ENCODE assay signal across 8 cellular contexts in the genomic region with DNA sequence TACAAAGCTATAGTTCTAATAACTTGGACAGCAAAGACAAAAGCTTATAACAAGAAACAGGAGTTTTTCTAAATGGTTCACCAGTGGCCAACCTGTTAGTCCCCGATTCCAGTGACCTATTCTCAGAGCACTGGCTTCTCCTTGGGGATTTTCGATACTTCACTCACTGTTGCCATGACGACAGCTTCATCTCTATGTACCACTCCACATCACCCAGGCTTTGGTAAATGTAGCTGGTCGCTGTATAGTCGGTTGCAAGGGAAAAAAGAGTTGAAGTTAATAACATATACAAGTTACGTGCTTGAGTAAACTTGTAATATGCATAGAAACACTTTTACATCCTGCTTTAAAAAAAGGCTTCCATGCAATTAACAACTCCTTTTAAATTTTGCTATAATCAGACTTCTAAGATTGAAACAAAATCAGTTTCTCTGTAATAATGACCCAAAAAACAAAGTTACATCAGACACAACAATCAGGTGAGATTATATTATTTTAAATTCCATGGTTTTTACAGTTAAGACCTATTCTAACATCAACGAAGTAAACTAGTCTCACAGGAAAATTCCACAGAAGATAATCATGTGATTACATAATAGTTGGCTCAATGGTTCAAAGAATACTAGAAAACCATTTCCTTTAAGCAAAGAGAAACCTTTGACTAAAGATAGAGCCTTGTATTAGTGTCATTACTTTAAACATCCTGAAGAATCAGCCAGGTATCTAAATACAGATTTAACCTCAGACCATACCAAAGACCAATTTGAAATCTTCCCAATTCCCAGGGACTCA. TPM values are rescaled to one million over a fixed set of nuclear protein-coding genes. Genes with fewer than 3 reads are reported as not detected.
DNase-seq lines count a peak whose midpoint lies in the region; ATAC-seq, FAIRE-seq and TF ChIP-seq lines count a peak whose summit lies in the region.

No MANE protein-coding gene starts in this region.

- peak overlapping the region; percentile 68 for H3K4me3 ChIP-seq in AG09309 (ENCODE audit: control insufficient read depth, low read depth, low read length)
- H3K4me3 ChIP-seq in GM23338 = peak overlapping the region; percentile 71; the same call in 1 of the 2 replicates
- peak overlapping the region; percentile 94 to 99 (median 98); a peak in 5 of 6 replicates for H3K4me3 ChIP-seq in HepG2 (replicated peaks in 1 of 3; ENCODE audit: insufficient read depth in 1 of 3, low read depth in 2 of 3, low read length in 3 of 3)
- H3K4me3 ChIP-seq in SJCRH30 = no peak overlapping the region

- H3K27ac Mint-ChIP-seq in GM23338 = no peak overlapping the region
- H3K27ac Mint-ChIP-seq in activated naive CD8-positive, alpha-beta T cell = peak overlapping the region; percentile 99

- no peaks in the 10 kb centered on the region for H3F3A ChIP-seq in GM23338 (replicated peaks; ENCODE audit: low read depth)

- TF ChIP-seq RAD21 in HepG2 (CRISPR knock-in tag; IDR thresholded peaks at IDR 0.05) = no peak

- H3K9ac ChIP-seq in HepG2 (ENCODE audit: insufficient read depth, low read depth, low read length) = no peak overlapping the region

- POLR2A ChIA-PET in HepG2 (lab: Yijun Ruan, JAX) = interaction anchor here (1.9 to 4.2 kb wide), 2 partner anchors 9 to 18 kb away, joined by 6 to 27 read pairs; no protein-coding TSS in a partner anchor

- peak overlapping the region; percentile 99 for H3K4me3 Mint-ChIP-seq in GM23338
- H3K4me3 Mint-ChIP-seq in activated naive CD8-positive, alpha-beta T cell = peak overlapping the region; percentile 94

- 64% methylated on average over 7 of the region's 7 CpGs for WGBS in HepG2 (ENCODE audit: low lambda C conversion rate)

- DNase-seq in AG09309 (ENCODE audit: low read depth) (no peak), GM23338 (ENCODE audit: low spot score) (peak; percentile 55), HepG2 (ENCODE audit: low spot score) (peak; percentile 15), SJCRH30 (no peak)

- intact Hi-C loops in HepG2 (cut with micrococcal nuclease; ENCODE audit: unreplicated experiment) = no loop called here

- in situ Hi-C loops in HepG2 (cut with HindIII; ENCODE audit: extremely low pct_ligation_motif_present, low pct_unique_long_range_greater_than_20kb) = no loop called here

- TF ChIP-seq POLR2A in HepG2 (IDR thresholded peaks at IDR 0.05; ENCODE audit: insufficient read depth in 1 of 2, low read depth in 2 of 2, low read length in 2 of 2) = no peak

- H3K27me3 Mint-ChIP-seq in GM23338 (ENCODE audit: insufficient read depth, low read depth, poor library complexity) = peaks cover 10% of the 10 kb centered on the region
- H3K27me3 Mint-ChIP-seq in activated naive CD8-positive, alpha-beta T cell = no peaks in the 10 kb centered on the region

- no peaks in the 10 kb centered on the region for H3K27me3 ChIP-seq in GM23338 (ENCODE audit: insufficient read depth)
- no peaks in the 10 kb centered on the region for H3K27me3 ChIP-seq in HepG2 (ENCODE audit: control insufficient read depth in 1 of 2, insufficient read depth in 2 of 2, low read length in 2 of 2)
- H3K27me3 ChIP-seq in SJCRH30 = no peaks in the 10 kb centered on the region

- peaks cover 81% of the 10 kb centered on the region for H3K79me2 ChIP-seq in GM23338 (replicated peaks; ENCODE audit: insufficient read depth)
- H3K79me2 ChIP-seq in HepG2 (ENCODE audit: insufficient read depth, low read length) = peaks cover 72% of the 10 kb centered on the region

- H2AFZ ChIP-seq in GM23338 (no peak overlapping the region), HepG2 (ENCODE audit: low read length) (no peak overlapping the region)

- CTCF ChIA-PET in HepG2 (lab: Yijun Ruan, JAX; ENCODE audit: low intra/inter-chr PET ratio, low total read pairs) = no interaction called here

- peaks cover 67% of the 10 kb centered on the region for H3K36me3 ChIP-seq in GM23338 (ENCODE audit: insufficient read depth)
- peaks cover 2 to 61% of the 10 kb centered on the region in 2 experiments for H3K36me3 ChIP-seq in HepG2 (replicated peaks in 1 of 2; ENCODE audit: control insufficient read depth in 1 of 2, insufficient read depth in 2 of 2, low read length in 2 of 2)
- peaks cover 72% of the 10 kb centered on the region for H3K36me3 ChIP-seq in SJCRH30

- H3K4me1 Mint-ChIP-seq in GM23338 = peaks cover 40% of the 10 kb centered on the region
- peaks cover 72% of the 10 kb centered on the region for H3K4me1 Mint-ChIP-seq in activated naive CD8-positive, alpha-beta T cell (ENCODE audit: low read depth)

- no peak overlapping the region for H3K27ac ChIP-seq in GM23338 (ENCODE audit: low read depth)
- H3K27ac ChIP-seq in HepG2 (ENCODE audit: extremely low read length, insufficient read depth, low read length) = no peak overlapping the region
- no peak overlapping the region for H3K27ac ChIP-seq in SJCRH30

- H4K20me1 ChIP-seq in GM23338 (replicated peaks; ENCODE audit: insufficient read depth) = peaks cover 55% of the 10 kb centered on the region
- peaks cover 61% of the 10 kb centered on the region for H4K20me1 ChIP-seq in HepG2 (ENCODE audit: insufficient read depth, low read length)

- TF ChIP-seq CTCF in AG09309 (IDR thresholded peaks at IDR 0.05; ENCODE audit: control insufficient read depth, insufficient read depth, low read depth, low read length, missing control alignments) (no peak), GM23338 (conservative IDR thresholded peaks at IDR 0.05; ENCODE audit: low read depth in 2 of 2) (no peak), HepG2 (CRISPR knock-in tag; IDR thresholded peaks at IDR 0.05) (no peak)

- H3K9me3 ChIP-seq in HepG2 (ENCODE audit: low read length) (no peaks in the 10 kb centered on the region), SJCRH30 (replicated peaks) (no peaks in the 10 kb centered on the region)

- H3K9me2 ChIP-seq in GM23338 (ENCODE audit: insufficient read depth) = no peaks in the 10 kb centered on the region

- no peaks in the 10 kb centered on the region for H3K9me3 Mint-ChIP-seq in GM23338
- no peaks in the 10 kb centered on the region for H3K9me3 Mint-ChIP-seq in activated naive CD8-positive, alpha-beta T cell (ENCODE audit: low read depth)

- H3K4me1 ChIP-seq in GM23338 (ENCODE audit: insufficient read depth) (peaks cover 34% of the 10 kb centered on the region), HepG2 (ENCODE audit: insufficient read depth, low read length) (peaks cover 67% of the 10 kb centered on the region), SJCRH30 (peaks cover 9% of the 10 kb centered on the region; the same call in 1 of the 2 replicates)

- peaks cover 73% of the 10 kb centered on the region for H3K36me3 Mint-ChIP-seq in GM23338 (ENCODE audit: low read depth)
- peaks cover 34% of the 10 kb centered on the region for H3K36me3 Mint-ChIP-seq in activated naive CD8-positive, alpha-beta T cell

- no TSS peak for BruUV-seq in HepG2 (replicated peaks; lab: Mats Ljungman, UMichigan)

- no peak for ATAC-seq in GM23338
- ATAC-seq in HepG2 = no peak
- ATAC-seq in esophagus mucosa = no peak
- ATAC-seq in GM18511 (IDR thresholded peaks at IDR 0.05; ENCODE audit: unreplicated experiment) = no peak
- no peak for ATAC-seq in GM21737 (IDR thresholded peaks at IDR 0.05; ENCODE audit: unreplicated experiment)

- FAIRE-seq in HepG2 (lab: Jason Lieb, UNC) = no peak

- peak overlapping the region; percentile 92 for H3K4me2 ChIP-seq in GM23338
- peak overlapping the region; percentile 85 for H3K4me2 ChIP-seq in HepG2 (ENCODE audit: low read depth, low read length)

- TF ChIP-seq EP300 in HepG2 (IDR thresholded peaks at IDR 0.05; ENCODE audit: low read depth in 2 of 2, low read length in 2 of 2) (no peak), HepG2 (CRISPR knock-in tag; IDR thresholded peaks at IDR 0.05; ENCODE audit: borderline replicate concordance) (no peak)

TF ChIP-seq in GM23338, 12 proteins besides CTCF, POLR2A, EP300 and RAD21 (continues in another document):
- TF ChIP-seq ZNF114 (CRISPR knock-in tag; IDR thresholded peaks at IDR 0.05) = no peak
- no peak for TF ChIP-seq CREB1 (CRISPR knock-in tag; IDR thresholded peaks at IDR 0.05; ENCODE audit: low read depth)

TF ChIP-seq in HepG2, 621 proteins besides CTCF, POLR2A, EP300 and RAD21 (continues in another document):
- TF ChIP-seq, protein P1, sequence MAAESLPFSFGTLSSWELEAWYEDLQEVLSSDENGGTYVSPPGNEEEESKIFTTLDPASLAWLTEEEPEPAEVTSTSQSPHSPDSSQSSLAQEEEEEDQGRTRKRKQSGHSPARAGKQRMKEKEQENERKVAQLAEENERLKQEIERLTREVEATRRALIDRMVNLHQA (CRISPR knock-in tag; IDR thresholded peaks at IDR 0.05) = no peak
- TF ChIP-seq RFX1 (IDR thresholded peaks at IDR 0.05) (peak; percentile 70), GTF3A (CRISPR knock-in tag; conservative IDR thresholded peaks at IDR 0.05) (no peak), AGO2 (optimal IDR thresholded peaks at IDR 0.05; ENCODE audit: low read depth, low read length) (peak; percentile 23)

RNA-seq across cellular contexts. Expression of a gene that starts 2.9 kb away (rescaled TPM):
- total RNA-seq in GM23338 (2014; rRNA removed; shearing (Covaris generic)) = 86.9 and 134 TPM in 2 replicates
- polyA plus RNA-seq in GM23338 (2016; fragmentation: Nextera tagmentation; extraction: Ambion mirVana) = 96.2 and 108 TPM in 2 replicates
- 23.5 and 151 TPM in 2 replicates for total RNA-seq in HepG2 (2016; rRNA removed; fragmentation: Illumina TruSeq; extraction: Trizol)
- total RNA-seq in HepG2 (2016; cell fraction: cytosol; rRNA removed; fragmentation: Illumina TruSeq; extraction: Trizol; ENCODE audit: low read depth) = 18.9 and 19.9 TPM in 2 replicates
- 22.0 and 151 TPM in 2 replicates for total RNA-seq in HepG2 (2016; cell fraction: insoluble cytoplasmic fraction; rRNA removed; fragmentation: Illumina TruSeq; extraction: Trizol)
- 19.5 and 22.9 TPM in 2 replicates for total RNA-seq in HepG2 (2016; cell fraction: membrane; rRNA removed; fragmentation: Illumina TruSeq; extraction: Trizol)
- total RNA-seq in HepG2 (2016; cell fraction: nucleus; rRNA removed; fragmentation: Illumina TruSeq; extraction: Trizol) = 552 TPM in 2 replicates
- polyA plus RNA-seq in HepG2 (2011; rRNA removed) = 303 and 309 TPM in 2 replicates
- 35.9 and 39.3 TPM in 2 replicates for polyA plus RNA-seq in HepG2 (2011; cell fraction: cytosol; rRNA removed)
- polyA plus RNA-seq in HepG2 (2011; cell fraction: nucleus; rRNA removed) = 1,033 and 1,155 TPM in 2 replicates
- 118 and 121 TPM in 2 replicates for polyA plus RNA-seq in HepG2 (2012)
- polyA plus RNA-seq in HepG2 (2016; cell fraction: cytosol; fragmentation: Illumina TruSeq; extraction: Trizol; ENCODE audit: low read depth) = 4.9 and 6.1 TPM in 2 replicates
- polyA plus RNA-seq in HepG2 (2016; cell fraction: insoluble cytoplasmic fraction; fragmentation: Illumina TruSeq; extraction: Trizol; ENCODE audit: low read depth) = 26.1 and 28.4 TPM in 2 replicates
- 6.6 and 9.0 TPM in 2 replicates for polyA plus RNA-seq in HepG2 (2016; cell fraction: membrane; fragmentation: Illumina TruSeq; extraction: Trizol; ENCODE audit: low read depth)
- polyA plus RNA-seq in HepG2 (2016; cell fraction: nucleus; fragmentation: Illumina TruSeq; extraction: Trizol; ENCODE audit: insufficient read depth, low read depth) = 607 and 612 TPM in 2 replicates
- polyA minus RNA-seq in HepG2 (2011; rRNA and poly(A)+ RNA removed; ENCODE audit: low replicate concordance) = 138 and 193 TPM in 2 replicates
- polyA minus RNA-seq in HepG2 (2011; cell fraction: cytosol; rRNA and poly(A)+ RNA removed) = 30.6 and 49.5 TPM in 2 replicates
- 1,410 and 1,557 TPM in 2 replicates for polyA minus RNA-seq in HepG2 (2011; cell fraction: nucleus; rRNA and poly(A)+ RNA removed)
- 91.2 and 112 TPM in 2 replicates for total RNA-seq in SJCRH30 (2014; rRNA removed; shearing (Covaris generic))
- total RNA-seq in esophagus mucosa = 59.5 TPM

Comparison
In these comparisons a context has a peak if more than half of its experiments do, and no peak if none do; other contexts are left out.
1. DNase-seq: peak in GM23338 (single experiment) and HepG2 (single experiment); none in AG09309 (single experiment) and SJCRH30 (0 of 2).